ENCODE assay signal across 9 cellular contexts in the genomic region with DNA sequence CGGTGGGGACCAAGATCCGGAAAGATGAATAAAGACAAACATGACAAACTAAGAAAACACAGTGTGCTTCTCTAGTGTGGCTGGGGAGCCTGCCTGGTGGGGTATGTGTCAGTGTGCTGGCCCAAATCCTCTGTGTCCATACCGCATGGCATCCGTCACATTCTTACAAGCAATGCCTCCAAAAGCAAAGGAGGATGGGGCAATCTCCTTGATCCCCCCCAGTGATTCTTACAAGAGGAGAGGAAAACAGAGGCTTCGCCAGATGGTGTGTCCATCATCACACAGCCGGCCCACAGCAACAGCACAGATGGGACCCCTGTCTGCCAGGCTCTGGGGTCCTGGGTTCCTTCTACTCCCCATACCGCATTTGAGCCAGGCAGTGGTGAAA. TPM values are rescaled to one million over a fixed set of nuclear protein-coding genes. Genes with fewer than 3 reads are reported as not detected.
DNase-seq lines count a peak whose midpoint lies in the region; ATAC-seq, FAIRE-seq and TF ChIP-seq lines count a peak whose summit lies in the region.
"Had no signal": no experiment of that assay in that cellular context is flagged by ENCODE, and none has a peak within 500 bp of the region (broad histone marks: within the 10 kb centered on the region; RNA-seq: fewer than 3 reads in every experiment).

No MANE protein-coding gene starts in this region.

- no peaks in the 10 kb centered on the region for H3K9me3 Mint-ChIP-seq in activated naive CD4-positive, alpha-beta T cell treated with anti-CD3 and anti-CD28 coated beads, Interleukin-2, amount 10 ng/mL, durations not matched to agents 7 days and 5 days

- no peak for TF ChIP-seq CTCF in K562 (IDR thresholded peaks at IDR 0.05 in 2 of 3, conservative IDR thresholded peaks at IDR 0.05 in 1 of 3; ENCODE audit: insufficient read depth in 2 of 3, low read depth in 1 of 3, low read length in 3 of 3)
- no peak for TF ChIP-seq CTCF in lung (IDR thresholded peaks at IDR 0.05; ENCODE audit: control extremely low read depth, extremely low read depth)
- no peak for TF ChIP-seq CTCF in upper lobe of right lung (IDR thresholded peaks at IDR 0.05)

- no peaks in the 10 kb centered on the region for H3K36me3 Mint-ChIP-seq in activated naive CD4-positive, alpha-beta T cell treated with anti-CD3 and anti-CD28 coated beads, Interleukin-2, amount 10 ng/mL, durations not matched to agents 7 days and 5 days

- ATAC-seq in K562 (no peak), lung (ENCODE audit: insufficient read depth, low FRiP score) (no peak), upper lobe of right lung (no peak), HG02852 (IDR thresholded peaks at IDR 0.05; ENCODE audit: unreplicated experiment) (no peak), GM21529 (IDR thresholded peaks at IDR 0.05; ENCODE audit: unreplicated experiment) (no peak)

- H3K4me3 ChIP-seq in K562 (peak overlapping the region; percentile 39), lung (peak overlapping the region; percentile 32), upper lobe of right lung (peak overlapping the region; percentile 57)

- BruUV-seq in K562 (replicated peaks; lab: Mats Ljungman, UMichigan) = no TSS peak

- H3K4me3 Mint-ChIP-seq in activated naive CD4-positive, alpha-beta T cell treated with anti-CD3 and anti-CD28 coated beads, Interleukin-2, amount 10 ng/mL, durations not matched to agents 7 days and 5 days = peak overlapping the region; percentile 60

- H3K4me2 ChIP-seq in K562 (ENCODE audit: insufficient read depth, low read length) = peak overlapping the region; percentile 87

- CTCF ChIA-PET in activated naive CD4-positive, alpha-beta T cell treated with anti-CD3 and anti-CD28 coated beads, Interleukin-2, amount 10 ng/mL, durations not matched to agents 7 days and 5 days (lab: Charles Lee) = interaction anchor here (0.7 to 2.6 kb wide), 3 partner anchors 16 to 141 kb away, joined by 3 to 18 read pairs (median 3); no protein-coding TSS in a partner anchor
- CTCF ChIA-PET in K562 (lab: Yijun Ruan, JAX; ENCODE audit: low intra/inter-chr PET ratio) = no interaction called here

- no peak for DNase-seq in activated naive CD4-positive, alpha-beta T cell treated with anti-CD3 and anti-CD28 coated beads, Interleukin-2, amount 10 ng/mL, durations not matched to agents 7 days and 5 days
- no peak for DNase-seq in activated naive CD4-positive, alpha-beta T cell treated with anti-CD3 and anti-CD28 coated beads, Interleukin-2, amount 50 U/mL, for 16 hours
- DNase-seq in K562 (ENCODE audit: extremely low read depth in 1 of 4, low spot score in 3 of 4) (no peak), lung (ENCODE audit: low spot score) (no peak), upper lobe of right lung (no peak), KBM-7 (no peak)

- TF ChIP-seq EP300 in K562 (IDR thresholded peaks at IDR 0.05; ENCODE audit: low read length) = no peak

- WGBS in K562 (ENCODE audit: insufficient coverage, low coverage, missing lambda C conversion rate) = 87% methylated on average over 7 of the region's 7 CpGs
- 58 to 59% methylated on average over 7 of the region's 7 CpGs for WGBS in lung, 2 donors

- H3K79me2 ChIP-seq in K562 (ENCODE audit: control insufficient read depth, insufficient read depth, low read length) = no peaks in the 10 kb centered on the region

- H3K9me1 ChIP-seq in K562 (ENCODE audit: control insufficient read depth, insufficient read depth, low read length) = peaks cover 3% of the 10 kb centered on the region

- FAIRE-seq in K562 (lab: Jason Lieb, UNC) = no peak

- H2AFZ ChIP-seq in K562 (ENCODE audit: low read depth, low read length) = peak overlapping the region; percentile 94

- H3K4me1 ChIP-seq in K562 (replicated peaks in 1 of 2; ENCODE audit: control insufficient read depth in 2 of 2, insufficient read depth in 2 of 2, low read length in 2 of 2) (peaks cover 29 to 48% of the 10 kb centered on the region in 2 experiments), lung (ENCODE audit: control insufficient read depth in 2 of 2, insufficient read depth in 2 of 2, low read length in 2 of 2) (peaks cover 0 to 21% of the 10 kb centered on the region in 2 donors), upper lobe of right lung (peaks cover 39% of the 10 kb centered on the region)

- H3K9me3 ChIP-seq in K562 (replicated peaks; ENCODE audit: control insufficient read depth, insufficient read depth, low read depth, low read length) = no peaks in the 10 kb centered on the region
- no peaks in the 10 kb centered on the region for H3K9me3 ChIP-seq in lung (ENCODE audit: control insufficient read depth in 2 of 2, insufficient read depth in 1 of 2, low read length in 1 of 2)
- H3K9me3 ChIP-seq in upper lobe of right lung = no peaks in the 10 kb centered on the region

- peaks cover 16% of the 10 kb centered on the region for H3K4me1 Mint-ChIP-seq in activated naive CD4-positive, alpha-beta T cell treated with anti-CD3 and anti-CD28 coated beads, Interleukin-2, amount 10 ng/mL, durations not matched to agents 7 days and 5 days

- H3K9ac ChIP-seq in K562 (ENCODE audit: insufficient read depth in 1 of 2, low read depth in 2 of 2, low read length in 2 of 2) = peak overlapping the region; percentile 73 to 91; a peak in 3 of 4 replicates

- no peak for TF ChIP-seq POLR2A in K562 (conservative IDR thresholded peaks at IDR 0.05)

- H3K27me3 Mint-ChIP-seq in activated naive CD4-positive, alpha-beta T cell treated with anti-CD3 and anti-CD28 coated beads, Interleukin-2, amount 10 ng/mL, durations not matched to agents 7 days and 5 days = peaks cover 62% of the 10 kb centered on the region

- TF ChIP-seq RAD21 in K562 (CRISPR knock-in tag; conservative IDR thresholded peaks at IDR 0.05 in 1 of 2, IDR thresholded peaks at IDR 0.05 in 1 of 2) = no peak

- in situ Hi-C loops in K562 (cut with MboI) = no loop called here
- in situ Hi-C loops in KBM-7 (cut with MboI; ENCODE audit: low pct_unique_long_range_greater_than_20kb, low sequenced_read_pairs) = no loop called here

- no peak overlapping the region for H3K27ac Mint-ChIP-seq in activated naive CD4-positive, alpha-beta T cell treated with anti-CD3 and anti-CD28 coated beads, Interleukin-2, amount 10 ng/mL, durations not matched to agents 7 days and 5 days

- POLR2A ChIA-PET in K562 (lab: Yijun Ruan, JAX) = interaction anchor here (0.7 to 1.9 kb wide), 10 partner anchors 8 to 140 kb away, joined by 3 to 8 read pairs (median 4); a partner anchor contains a TSS

- no peaks in the 10 kb centered on the region for H4K20me1 ChIP-seq in K562 (replicated peaks; ENCODE audit: control insufficient read depth, insufficient read depth, low read length)

- H3K27me3 ChIP-seq in K562 (ENCODE audit: control insufficient read depth in 2 of 2, insufficient read depth in 2 of 2, low read length in 2 of 2) (no peaks in the 10 kb centered on the region), lung (ENCODE audit: control insufficient read depth, insufficient read depth) (no peaks in the 10 kb centered on the region), upper lobe of right lung (no peaks in the 10 kb centered on the region)

- intact Hi-C loops in K562 (cut with micrococcal nuclease) = loop anchor here (5.0 kb wide), 1 partner anchor 54 kb away; no protein-coding TSS in a partner anchor
- intact Hi-C loops in upper lobe of right lung (cut with DNase I) = no loop called here

- H3K27ac ChIP-seq in K562 (ENCODE audit: extremely low read depth, low read depth, low read length) (peak overlapping the region; percentile 51; the same call in 2 of the 3 replicates), lung (ENCODE audit: low read depth in 1 of 2, low read length in 1 of 2) (peak overlapping the region; percentile 86 to 89), upper lobe of right lung (peak overlapping the region; percentile 71)
- H3K27ac ChIP-seq: SK-N-MC had no signal

- no peaks in the 10 kb centered on the region for H3K36me3 ChIP-seq in K562 (ENCODE audit: control insufficient read depth, insufficient read depth, low read length)
- peaks cover 0 to 5% of the 10 kb centered on the region in 2 donors for H3K36me3 ChIP-seq in lung (ENCODE audit: control insufficient read depth in 2 of 2, insufficient read depth in 2 of 2, low read length in 2 of 2)
- no peaks in the 10 kb centered on the region for H3K36me3 ChIP-seq in upper lobe of right lung

RNA-seq across cellular contexts. Expression of a gene that starts 0.6 kb away (rescaled TPM):
- total RNA-seq in K562 (2011; cell fraction: chromatin; rRNA removed; ENCODE audit: low replicate concordance) = 37.1 and 87.7 TPM in 2 replicates
- 57.7 and 63.0 TPM in 2 replicates for total RNA-seq in K562 (2011; cell fraction: nucleolus; rRNA removed)
- 31.0 and 37.3 TPM in 2 replicates for total RNA-seq in K562 (2011; cell fraction: nucleoplasm; rRNA removed)
- total RNA-seq in K562 (2014; rRNA removed) (11.4 and 14.0 TPM in 2 replicates), K562 (2014; rRNA removed; fragmentation: Illumina TruSeq; extraction: Trizol) (2.8 and 3.5 TPM in 2 replicates), K562 (2015; rRNA removed; fragmentation: Illumina TruSeq; extraction: Trizol) (5.4 and 6.9 TPM in 2 replicates), K562 (2021) (11.4 and 12.3 TPM in 2 replicates), lung (10 to 100 TPM; 31.7 to 35.4 TPM), upper lobe of right lung (26.9 TPM)
- polyA plus RNA-seq in K562 (2011; rRNA removed) (7.3 and 12.5 TPM in 2 replicates), K562 (2014; fragmentation: Illumina TruSeq; extraction: Trizol) (6.3 and 11.5 TPM in 2 replicates), K562 (2014; fragmentation: Nextera tagmentation; extraction: Ambion mirVana) (under 1 TPM in 1 of 2 experiments, not detected in 1; 0.15 TPM), K562 (2014; rRNA removed) (7.5 and 7.7 TPM in 2 replicates), lung (10 to 100 TPM; 20.5 to 39.8 TPM)
- polyA plus RNA-seq in K562 (2011; cell fraction: cytosol; rRNA removed) = 9.8 and 14.3 TPM in 2 replicates
- 49.8 and 57.1 TPM in 2 replicates for polyA plus RNA-seq in K562 (2011; cell fraction: nucleus; rRNA removed)
- polyA plus RNA-seq in K562 (2012) = 7.2 and 18.0 TPM in 2 replicates
- 5.9 and 7.6 TPM in 2 replicates for polyA minus RNA-seq in K562 (2011; rRNA and poly(A)+ RNA removed)
- 9.4 and 11.3 TPM in 2 replicates for polyA minus RNA-seq in K562 (2011; cell fraction: cytosol; rRNA and poly(A)+ RNA removed)
- 16.4 and 29.1 TPM in 2 replicates for polyA minus RNA-seq in K562 (2011; cell fraction: nucleus; rRNA and poly(A)+ RNA removed)

RNA-seq across cellular contexts. Expression of a gene that starts 13.7 kb away (rescaled TPM):
- 4.4 and 7.9 TPM in 2 replicates for total RNA-seq in K562 (2011; cell fraction: chromatin; rRNA removed; ENCODE audit: low replicate concordance)
- 2.8 and 5.7 TPM in 2 replicates for total RNA-seq in K562 (2011; cell fraction: nucleolus; rRNA removed)
- total RNA-seq in K562 (2011; cell fraction: nucleoplasm; rRNA removed) = 4.6 and 5.8 TPM in 2 replicates
- total RNA-seq in K562 (2014; rRNA removed) = 0.20 TPM in 1 of 2 replicates, not detected in the other
- total RNA-seq in K562 (2014; rRNA removed; fragmentation: Illumina TruSeq; extraction: Trizol) = 0.48 and 0.51 TPM in 2 replicates
- total RNA-seq in K562 (2015; rRNA removed; fragmentation: Illumina TruSeq; extraction: Trizol) = 0.26 TPM in 1 of 2 replicates, not detected in the other
- total RNA-seq in K562 (2021) = 0.47 and 0.72 TPM in 2 replicates
- 1.1 and 1.9 TPM in 2 replicates for polyA plus RNA-seq in K562 (2011; rRNA removed)
- polyA plus RNA-seq in K562 (2011; cell fraction: cytosol; rRNA removed) = 0.29 and 1.2 TPM in 2 replicates
- 3.7 and 5.1 TPM in 2 replicates for polyA plus RNA-seq in K562 (2011; cell fraction: nucleus; rRNA removed)
- 0.46 and 0.91 TPM in 2 replicates for polyA plus RNA-seq in K562 (2012)
- 0.39 and 0.73 TPM in 2 replicates for polyA plus RNA-seq in K562 (2014; fragmentation: Illumina TruSeq; extraction: Trizol)
- polyA plus RNA-seq in K562 (2014; fragmentation: Nextera tagmentation; extraction: Ambion mirVana) = not detected
- polyA plus RNA-seq in K562 (2014; rRNA removed) = 0.23 and 0.32 TPM in 2 replicates
- polyA minus RNA-seq in K562 (2011; rRNA and poly(A)+ RNA removed) = 0.67 and 1.0 TPM in 2 replicates
- not detected in 2 replicates for polyA minus RNA-seq in K562 (2011; cell fraction: cytosol; rRNA and poly(A)+ RNA removed)
- polyA minus RNA-seq in K562 (2011; cell fraction: nucleus; rRNA and poly(A)+ RNA removed) = 0.67 and 1.7 TPM in 2 replicates
- 10 to 100 TPM; 11.3 to 22.9 TPM for total RNA-seq in lung
- 10 to 100 TPM in 1 of 2 donors, 1 to 10 TPM in 1; 7.0 to 26.1 TPM for polyA plus RNA-seq in lung
- total RNA-seq in upper lobe of right lung = 22.6 TPM

RNA-seq across cellular contexts. Expression of a gene that starts 17.3 kb away (rescaled TPM):
- total RNA-seq in K562 (2011; cell fraction: chromatin; rRNA removed; ENCODE audit: low replicate concordance) = 163 and 258 TPM in 2 replicates
- 156 and 166 TPM in 2 replicates for total RNA-seq in K562 (2011; cell fraction: nucleolus; rRNA removed)
- 187 and 194 TPM in 2 replicates for total RNA-seq in K562 (2011; cell fraction: nucleoplasm; rRNA removed)
- total RNA-seq in K562 (2014; rRNA removed) (17.2 and 17.7 TPM in 2 replicates), K562 (2014; rRNA removed; fragmentation: Illumina TruSeq; extraction: Trizol) (6.1 and 10.2 TPM in 2 replicates), K562 (2015; rRNA removed; fragmentation: Illumina TruSeq; extraction: Trizol) (11.4 and 14.4 TPM in 2 replicates), K562 (2021) (16.7 and 17.3 TPM in 2 replicates), lung (10 to 100 TPM; 37.7 to 60.1 TPM), upper lobe of right lung (51.4 TPM)
- polyA plus RNA-seq in K562 (2011; rRNA removed) (25.8 and 47.7 TPM in 2 replicates), K562 (2014; fragmentation: Illumina TruSeq; extraction: Trizol) (15.4 and 16.5 TPM in 2 replicates), K562 (2014; fragmentation: Nextera tagmentation; extraction: Ambion mirVana) (1 to 10 TPM; 3.3 to 5.6 TPM), K562 (2014; rRNA removed) (24.5 and 30.1 TPM in 2 replicates), lung (10 to 100 TPM; 28.0 to 45.7 TPM)
- 28.0 and 36.5 TPM in 2 replicates for polyA plus RNA-seq in K562 (2011; cell fraction: cytosol; rRNA removed)
- 214 and 337 TPM in 2 replicates for polyA plus RNA-seq in K562 (2011; cell fraction: nucleus; rRNA removed)
- polyA plus RNA-seq in K562 (2012) = 17.4 and 29.8 TPM in 2 replicates
- polyA minus RNA-seq in K562 (2011; rRNA and poly(A)+ RNA removed) = 12.7 and 14.5 TPM in 2 replicates
- 9.6 and 10.3 TPM in 2 replicates for polyA minus RNA-seq in K562 (2011; cell fraction: cytosol; rRNA and poly(A)+ RNA removed)
- 21.4 and 35.1 TPM in 2 replicates for polyA minus RNA-seq in K562 (2011; cell fraction: nucleus; rRNA and poly(A)+ RNA removed)

RNA-seq across cellular contexts. Expression of a gene that starts 25.9 kb away (rescaled TPM):
- total RNA-seq in K562 (2011; cell fraction: chromatin; rRNA removed; ENCODE audit: low replicate concordance) = 61.7 and 101 TPM in 2 replicates
- 84.5 and 103 TPM in 2 replicates for total RNA-seq in K562 (2011; cell fraction: nucleolus; rRNA removed)
- 97.8 and 112 TPM in 2 replicates for total RNA-seq in K562 (2011; cell fraction: nucleoplasm; rRNA removed)
- total RNA-seq in K562 (2014; rRNA removed) (38.9 and 41.1 TPM in 2 replicates), K562 (2014; rRNA removed; fragmentation: Illumina TruSeq; extraction: Trizol) (40.3 and 42.4 TPM in 2 replicates), K562 (2015; rRNA removed; fragmentation: Illumina TruSeq; extraction: Trizol) (31.1 and 33.9 TPM in 2 replicates), K562 (2021) (57.2 and 58.8 TPM in 2 replicates), lung (10 to 100 TPM; 20.7 to 28.7 TPM), upper lobe of right lung (28.7 TPM)
- polyA plus RNA-seq in K562 (2011; rRNA removed) (66.3 and 77.8 TPM in 2 replicates), K562 (2014; fragmentation: Illumina TruSeq; extraction: Trizol) (52.3 and 62.6 TPM in 2 replicates), K562 (2014; fragmentation: Nextera tagmentation; extraction: Ambion mirVana) (10 to 100 TPM; 31.6 to 33.3 TPM), K562 (2014; rRNA removed) (49.8 and 54.6 TPM in 2 replicates), lung (10 to 100 TPM; 41.0 to 43.7 TPM)
- polyA plus RNA-seq in K562 (2011; cell fraction: cytosol; rRNA removed) = 70.4 and 88.4 TPM in 2 replicates
- 37.0 and 45.1 TPM in 2 replicates for polyA plus RNA-seq in K562 (2011; cell fraction: nucleus; rRNA removed)
- polyA plus RNA-seq in K562 (2012) = 56.0 and 64.7 TPM in 2 replicates
- 58.7 and 70.5 TPM in 2 replicates for polyA minus RNA-seq in K562 (2011; rRNA and poly(A)+ RNA removed)
- polyA minus RNA-seq in K562 (2011; cell fraction: cytosol; rRNA and poly(A)+ RNA removed) = 27.5 and 42.9 TPM in 2 replicates
- polyA minus RNA-seq in K562 (2011; cell fraction: nucleus; rRNA and poly(A)+ RNA removed) = 16.8 and 25.8 TPM in 2 replicates

RNA-seq across cellular contexts. Expression of a gene that starts 35.9 kb away (rescaled TPM):
- total RNA-seq in K562 (2011; cell fraction: chromatin; rRNA removed; ENCODE audit: low replicate concordance) = 4.4 and 10.2 TPM in 2 replicates
- 5.1 and 6.3 TPM in 2 replicates for total RNA-seq in K562 (2011; cell fraction: nucleolus; rRNA removed)
- total RNA-seq in K562 (2011; cell fraction: nucleoplasm; rRNA removed) = 4.8 and 6.6 TPM in 2 replicates
- total RNA-seq in K562 (2014; rRNA removed) (0.36 and 0.65 TPM in 2 replicates), K562 (2014; rRNA removed; fragmentation: Illumina TruSeq; extraction: Trizol) (0.38 and 0.44 TPM in 2 replicates), K562 (2015; rRNA removed; fragmentation: Illumina TruSeq; extraction: Trizol) (0.72 and 1.3 TPM in 2 replicates), K562 (2021) (1.9 and 2.2 TPM in 2 replicates), lung (1 to 10 TPM; 2.1 to 5.2 TPM), upper lobe of right lung (1.4 TPM)
- polyA plus RNA-seq in K562 (2011; rRNA removed) (1.1 and 1.2 TPM in 2 replicates), K562 (2014; fragmentation: Illumina TruSeq; extraction: Trizol) (1.3 and 1.4 TPM in 2 replicates), K562 (2014; fragmentation: Nextera tagmentation; extraction: Ambion mirVana) (under 1 TPM; 0.06 TPM), K562 (2014; rRNA removed) (1.7 and 2.8 TPM in 2 replicates), lung (1 to 10 TPM; 1.1 to 1.5 TPM)
- 1.4 and 3.2 TPM in 2 replicates for polyA plus RNA-seq in K562 (2011; cell fraction: cytosol; rRNA removed)
- polyA plus RNA-seq in K562 (2011; cell fraction: nucleus; rRNA removed) = 1.3 and 2.6 TPM in 2 replicates
- 0.85 and 0.87 TPM in 2 replicates for polyA plus RNA-seq in K562 (2012)
- polyA minus RNA-seq in K562 (2011; rRNA and poly(A)+ RNA removed) = 1.1 and 1.7 TPM in 2 replicates
- 1.3 and 2.3 TPM in 2 replicates for polyA minus RNA-seq in K562 (2011; cell fraction: cytosol; rRNA and poly(A)+ RNA removed)
- polyA minus RNA-seq in K562 (2011; cell fraction: nucleus; rRNA and poly(A)+ RNA removed) = 1.5 and 1.7 TPM in 2 replicates
